9 cellular contexts compared by ENCODE assay signal in genomic region chr9:84271887-84272556, GRCh38.
A peak's percentile ranks its signal among the peaks of the same experiment; 100 is the strongest.
DNase-seq lines count a peak whose midpoint lies in the region; ATAC-seq and TF ChIP-seq lines count a peak whose summit lies in the region.
"Had no signal": no experiment of that assay in that cellular context is flagged by ENCODE, and none has a peak within 500 bp of the region (broad histone marks: within the 10 kb centered on the region; RNA-seq: fewer than 3 reads in every experiment).

No MANE protein-coding gene starts in this region.

- peak overlapping the region; percentile 78 to 85 (median 80) for H3K4me3 Mint-ChIP-seq in brain

- peaks cover 22 to 23% of the 10 kb centered on the region in 2 donors for H3K4me1 ChIP-seq in thyroid gland

- peaks cover 71% of the 10 kb centered on the region for H3K4me1 Mint-ChIP-seq in brain

- H3K27me3 Mint-ChIP-seq in brain, result peaks cover 3% of the 10 kb centered on the region

- H3K4me3 ChIP-seq in thyroid gland (replicated peaks in 1 of 3), result no peak overlapping the region

- peak overlapping the region; percentile 56 to 97 (median 87) for H3K27ac ChIP-seq in thyroid gland

- no peaks in the 10 kb centered on the region for H3K27me3 ChIP-seq in thyroid gland

- TF ChIP-seq CTCF in brain (conservative IDR thresholded peaks at IDR 0.05) (no peak), thyroid gland (IDR thresholded peaks at IDR 0.05) (no peak)

- intact Hi-C loops in Right ventricle myocardium superior (cut with DNase I) (no loop called here), Right ventricle myocardium inferior (cut with DNase I) (no loop called here), thyroid gland (cut with DNase I) (no loop called here)

- H3K9me3 Mint-ChIP-seq in brain, result peaks cover 0 to 3% (median 0%) of the 10 kb centered on the region in 5 experiments

- no peak for TF ChIP-seq POLR2A in thyroid gland (IDR thresholded peaks at IDR 0.05)

- H3K27ac Mint-ChIP-seq in brain, result peak overlapping the region; percentile 91 to 98 (median 95)

- WGBS in thyroid gland, 2 donors, result 54 to 59% methylated on average over 21 of the region's 21 CpGs

- peak; percentile 45 for ATAC-seq in Right ventricle myocardium superior (ENCODE audit: poor library complexity)
- no peak for ATAC-seq in Right ventricle myocardium inferior
- no peak for ATAC-seq in HG03139 (IDR thresholded peaks at IDR 0.05; ENCODE audit: unreplicated experiment)
- no peak for ATAC-seq in left lobe of liver

- no peaks in the 10 kb centered on the region for H3K36me3 ChIP-seq in thyroid gland

- H3K36me3 Mint-ChIP-seq in brain, result no peaks in the 10 kb centered on the region

- DNase-seq in Right ventricle myocardium superior (no peak), Right ventricle myocardium inferior (ENCODE audit: missing footprints) (no peak), medulla oblongata (ENCODE audit: extremely low spot score) (peak; percentile 5), thyroid gland (peak in 1 of 2 donors; percentile 25), AG08396 (ENCODE audit: low spot score) (no peak), left lobe of liver (ENCODE audit: low spot score) (no peak)
- DNase-seq: NCI-H774 had no signal

- H3K9me3 ChIP-seq in thyroid gland, result no peaks in the 10 kb centered on the region
